Comparison of ENCODE assay signal across 8 cellular contexts in the genomic region with DNA sequence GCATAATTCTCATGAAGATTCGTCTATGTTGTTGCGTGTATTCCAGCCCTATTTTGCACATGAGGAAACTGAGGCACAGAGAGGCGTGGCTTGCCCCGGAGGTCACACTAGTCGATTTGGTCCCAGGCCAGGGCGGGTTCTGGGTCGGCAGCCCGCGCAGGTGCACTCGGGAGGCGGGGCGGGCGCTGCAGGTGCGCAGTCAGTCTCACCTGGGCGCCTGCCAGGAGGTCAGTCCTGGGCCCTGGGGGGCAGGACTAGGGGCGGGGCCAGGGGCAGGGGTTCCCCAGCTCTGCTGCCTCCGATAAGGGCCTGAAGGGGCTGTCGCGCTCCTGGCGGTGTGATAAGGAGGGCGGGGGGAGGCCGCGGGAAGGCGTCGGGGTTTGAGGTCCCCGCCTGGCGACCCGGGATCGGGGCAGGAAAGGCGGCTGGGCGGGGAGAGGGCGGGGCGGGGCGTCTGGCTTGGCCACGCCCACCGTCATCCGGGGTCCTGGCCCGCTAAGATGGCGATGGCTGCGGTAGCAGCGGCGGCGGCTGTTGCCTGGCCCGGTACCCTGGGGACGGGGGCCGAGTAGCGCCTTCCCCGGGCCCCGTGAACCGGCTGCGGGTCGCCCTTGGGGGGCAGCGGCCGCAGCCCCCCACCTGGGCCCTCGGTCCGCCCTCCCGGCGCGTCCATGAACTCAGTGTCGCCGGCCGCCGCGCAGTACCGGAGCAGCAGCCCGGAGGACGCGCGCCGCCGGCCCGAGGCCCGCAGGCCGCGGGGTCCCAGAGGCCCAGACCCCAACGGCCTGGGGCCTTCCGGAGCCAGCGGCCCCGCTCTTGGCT. TPM values are rescaled to one million over a fixed set of nuclear protein-coding genes. Genes with fewer than 3 reads are reported as not detected.
A peak's percentile ranks its signal among the peaks of the same experiment; 100 is the strongest.
DNase-seq lines count a peak whose midpoint lies in the region; ATAC-seq, FAIRE-seq and TF ChIP-seq lines count a peak whose summit lies in the region.

A gene (plus strand): TSS at position 485 of the 822 bp plus-strand sequence. CDS start 187 bp downstream, at position 672.

- peak within 1 kb of the TSS; percentile 88 for H3K4me3 ChIP-seq in astrocyte (ENCODE audit: insufficient read depth, low read depth, low read length)
- peak within 1 kb of the TSS; percentile 93 for H3K4me3 ChIP-seq in hepatocyte

- 2% methylated on average over 45 of the region's 79 CpGs for WGBS in hepatocyte (ENCODE audit: low lambda C conversion rate, missing lambda C conversion rate)

- peak; percentile 67 for ATAC-seq in HG02588 (IDR thresholded peaks at IDR 0.05; ENCODE audit: unreplicated experiment)
- no peak for ATAC-seq in HG02884 (IDR thresholded peaks at IDR 0.05; ENCODE audit: unreplicated experiment)

- H3K36me3 ChIP-seq in ES-I3 (ENCODE audit: insufficient read depth, low read length): 0 out of 2 replicates have a peak, but pooled peaks cover 2% of the 10 kb centered on the region
- H3K36me3 ChIP-seq in astrocyte (ENCODE audit: insufficient read depth, low read length): no peaks in the 10 kb centered on the region
- H3K36me3 ChIP-seq in hepatocyte (replicated peaks; ENCODE audit: insufficient read depth, low read depth): no peaks in the 10 kb centered on the region

- no peaks in the 10 kb centered on the region for H3K9me2 ChIP-seq in hepatocyte (replicated peaks; ENCODE audit: insufficient read depth)

- H3K27me3 Mint-ChIP-seq in astrocyte (ENCODE audit: low read depth, unreplicated experiment): peaks cover 7% of the 10 kb centered on the region

- no peaks in the 10 kb centered on the region for H3K9me3 Mint-ChIP-seq in astrocyte (ENCODE audit: unreplicated experiment)

- peak within 1 kb of the TSS; percentile 91 for H3K4me3 Mint-ChIP-seq in astrocyte (ENCODE audit: unreplicated experiment)

- H3K36me3 Mint-ChIP-seq in astrocyte (ENCODE audit: low read depth, unreplicated experiment): peaks cover 2% of the 10 kb centered on the region

- H3K4me2 ChIP-seq in astrocyte (ENCODE audit: low read length) (peak within 1 kb of the TSS; percentile 98), hepatocyte (peak within 1 kb of the TSS; percentile 95)

- TF ChIP-seq CTCF in astrocyte (IDR thresholded peaks at IDR 0.05; ENCODE audit: insufficient read depth, low read depth, low read length): no peak
- no peak for TF ChIP-seq CTCF in hepatocyte (IDR thresholded peaks at IDR 0.05; ENCODE audit: poor library complexity)

- H3K79me2 ChIP-seq in astrocyte (ENCODE audit: insufficient read depth, low read length): peaks cover 32% of the 10 kb centered on the region
- peaks cover 28% of the 10 kb centered on the region for H3K79me2 ChIP-seq in hepatocyte

- H3K4me1 ChIP-seq in ES-I3 (ENCODE audit: insufficient read depth, low read length) (peaks cover 2% of the 10 kb centered on the region; the same call in 1 of the 2 replicates), astrocyte (ENCODE audit: insufficient read depth, low read length) (peaks cover 6% of the 10 kb centered on the region), hepatocyte (ENCODE audit: insufficient read depth) (peaks cover 9% of the 10 kb centered on the region)

- H3K9me3 ChIP-seq in ES-I3 (ENCODE audit: control insufficient read depth, insufficient read depth, low read length): no peaks in the 10 kb centered on the region
- H3K9me3 ChIP-seq in astrocyte (ENCODE audit: insufficient read depth, low read depth, low read length): no peaks in the 10 kb centered on the region
- H3K9me3 ChIP-seq in hepatocyte (ENCODE audit: low read depth): no peaks in the 10 kb centered on the region

- H3K27me3 ChIP-seq in astrocyte (ENCODE audit: insufficient read depth, low read length): no peaks in the 10 kb centered on the region
- H3K27me3 ChIP-seq in hepatocyte: no peaks in the 10 kb centered on the region

- peak; percentile 98 for DNase-seq in NCI-H146 (lab: John Stamatoyannopoulos, UW)
- DNase-seq in T-helper 9 cell: peak; percentile 81
- no peak for DNase-seq in astrocyte (ENCODE audit: low read depth)
- DNase-seq in hepatocyte (ENCODE audit: low spot score): peak; percentile 93
- no peak for DNase-seq in renal cortical epithelial cell (ENCODE audit: low read depth)

- H4K20me1 ChIP-seq in astrocyte (ENCODE audit: insufficient read depth, low read length): peaks cover 16% of the 10 kb centered on the region
- no peaks in the 10 kb centered on the region for H4K20me1 ChIP-seq in hepatocyte (ENCODE audit: insufficient read depth, poor library complexity, severe bottlenecking)

- FAIRE-seq in astrocyte (lab: Jason Lieb, UNC): no peak

- H3K27ac ChIP-seq in astrocyte (ENCODE audit: low read depth, low read length) (peak within 1 kb of the TSS; percentile 61), hepatocyte (peak within 1 kb of the TSS; percentile 62)

- peak within 1 kb of the TSS; percentile 75 for H3K27ac Mint-ChIP-seq in astrocyte (ENCODE audit: unreplicated experiment)

- H2AFZ ChIP-seq in astrocyte (ENCODE audit: low read depth, low read length) (peak within 1 kb of the TSS; percentile 89), hepatocyte (peak within 1 kb of the TSS; percentile 90)

- peak within 1 kb of the TSS; percentile 88 for H3K9ac ChIP-seq in ES-I3 (ENCODE audit: low read depth, low read length)
- peak within 1 kb of the TSS; percentile 95 for H3K9ac ChIP-seq in astrocyte (ENCODE audit: low read length)

- H3K4me1 Mint-ChIP-seq in astrocyte (ENCODE audit: low read depth, unreplicated experiment): no peaks in the 10 kb centered on the region

RNA-seq across cellular contexts. Expression of the gene that starts here (rescaled TPM):
- 23.5 and 24.8 TPM in 2 replicates for total RNA-seq in astrocyte
- 13.1 and 24.1 TPM in 2 replicates for total RNA-seq in hepatocyte
- 34.5 and 40.0 TPM in 2 replicates for polyA plus RNA-seq in hepatocyte
- total RNA-seq in renal cortical epithelial cell: 15.6 and 16.3 TPM in 2 replicates

Comparison
In these comparisons a context has a peak if more than half of its experiments do, and no peak if none do; other contexts are left out.
1. DNase-seq: peak in NCI-H146 (single experiment), T-helper 9 cell (single experiment) and hepatocyte (single experiment); none in astrocyte (single experiment) and renal cortical epithelial cell (single experiment).